Comparison of ENCODE assay signal across 29 cellular contexts in the genomic region with DNA sequence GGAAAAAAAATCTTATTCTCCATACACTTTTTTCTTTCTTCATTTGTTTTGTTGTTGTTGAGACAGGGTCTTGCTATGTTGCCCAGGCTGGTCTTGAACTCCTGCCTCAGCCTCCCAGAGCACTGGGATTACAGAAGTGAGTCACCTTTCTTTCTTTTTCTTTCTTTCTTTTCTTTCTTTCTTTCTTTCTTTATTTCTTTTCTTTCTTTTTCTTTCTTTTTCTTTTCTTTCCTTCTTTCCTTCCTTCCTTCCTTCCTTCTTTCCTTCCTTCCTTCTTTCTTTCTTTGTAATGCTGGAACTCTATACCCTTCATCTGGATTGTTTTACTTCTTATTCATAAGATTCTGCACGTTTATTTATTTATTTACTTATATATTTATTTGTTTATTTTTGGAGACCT.
"Had no signal": no experiment of that assay in that cellular context is flagged by ENCODE, and none has a peak within 500 bp of the region (broad histone marks: within the 10 kb centered on the region; RNA-seq: fewer than 3 reads in every experiment).

No MANE protein-coding gene starts in this region.

- DNase-seq: activated CD4-positive, alpha-beta memory T cell treated with anti-CD3 and anti-CD28 coated beads, Interleukin-2, amount 10 ng/mL, durations not matched to agents 7 days and 5 days; activated CD4-positive, alpha-beta T cell treated with anti-CD3 and anti-CD28 coated beads for 1 hour; activated CD4-positive, alpha-beta T cell treated with anti-CD3 and anti-CD28 coated beads for 4 hours; activated CD4-positive, alpha-beta T cell treated with anti-CD3 and anti-CD28 coated beads, Interleukin-2, amount 10 ng/mL, durations not matched to agents 7 days and 5 days; activated CD4-positive, alpha-beta T cell treated with anti-CD3 and anti-CD28 coated beads, Interleukin-2, amount 50 U/mL, for 4 hours; activated CD8-positive, alpha-beta memory T cell treated with anti-CD3 and anti-CD28 coated beads, Interleukin-2, amount 50 U/mL, for 48 hours; activated gamma-delta T cell; activated naive CD4-positive, alpha-beta T cell; activated naive CD4-positive, alpha-beta T cell treated with anti-CD3 and anti-CD28 coated beads, Interleukin-2, amount 10 ng/mL, durations not matched to agents 7 days and 5 days; activated naive CD8-positive, alpha-beta T cell treated with anti-CD3 and anti-CD28 coated beads, Interleukin-2, amount 10 ng/mL, durations not matched to agents 7 days and 5 days; activated T-cell treated with anti-CD3 and anti-CD28 coated beads for 4 hours; activated T-cell treated with anti-CD3 and anti-CD28 coated beads, Interleukin-2, amount 50 U/mL, for 24 hours; activated T-cell treated with anti-CD3 and anti-CD28 coated beads, Interleukin-2, amount 50 U/mL, for 72 hours; central memory CD4-positive, alpha-beta T cell; cerebellar nuclear complex; colonic mucosa; effector CD8-positive, alpha-beta T cell; esophagus squamous epithelium; foreskin melanocyte; head of caudate nucleus; T-helper 2 cell had no signal

- H3K9me3 ChIP-seq: ascending aorta, breast epithelium, colonic mucosa, esophagus squamous epithelium, gastroesophageal sphincter had no signal

- H3K36me3 ChIP-seq: ascending aorta, breast epithelium, cardiac muscle cell, colonic mucosa, esophagus squamous epithelium, gastroesophageal sphincter had no signal

- ATAC-seq: activated naive CD4-positive, alpha-beta T cell treated with anti-CD3 and anti-CD28 coated beads, Interleukin-2, amount 50 U/mL, for 72 hours; activated T-cell treated with anti-CD3 and anti-CD28 coated beads, Interleukin-2, amount 50 U/mL, for 72 hours; WTC11 had no signal

- H3K27ac ChIP-seq: ascending aorta, cardiac muscle cell, colonic mucosa, esophagus squamous epithelium had no signal

- H3K4me1 ChIP-seq: ascending aorta, colonic mucosa had no signal

- H3K4me3 ChIP-seq: ascending aorta, breast epithelium, cardiac muscle cell, colonic mucosa, esophagus squamous epithelium, gastroesophageal sphincter had no signal

- FAIRE-seq: endometrium, endothelial cell of umbilical vein had no signal

- H3K27me3 ChIP-seq: ascending aorta, breast epithelium, cardiac muscle cell, colonic mucosa, esophagus squamous epithelium, gastroesophageal sphincter had no signal
